ENCODE assay signal across 11 cellular contexts in the genomic region with DNA sequence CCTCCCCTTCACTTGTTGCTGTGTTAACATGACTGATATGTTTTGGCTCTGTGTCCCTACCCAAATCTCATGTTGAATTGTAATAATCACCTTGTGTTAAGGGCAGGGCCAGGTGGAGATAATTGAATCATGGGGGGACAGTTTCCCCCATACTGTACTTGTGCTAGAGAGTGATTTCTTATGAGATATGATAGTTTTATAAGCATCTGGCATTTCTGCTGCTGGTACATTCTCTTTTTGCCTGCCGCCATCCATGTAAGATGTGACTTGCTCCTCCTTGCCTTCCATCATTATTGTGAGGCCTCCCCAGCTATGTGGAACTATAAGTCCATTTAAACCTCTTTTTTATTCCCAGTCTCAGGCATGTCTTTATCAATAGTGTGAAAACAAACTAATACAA.
"Had no signal": no experiment of that assay in that cellular context is flagged by ENCODE, and none has a peak within 500 bp of the region (broad histone marks: within the 10 kb centered on the region; RNA-seq: fewer than 3 reads in every experiment).

No MANE protein-coding gene starts in this region.

- H3K27ac ChIP-seq: GM23248 had no signal

- H3K4me3 Mint-ChIP-seq: GM23338, H9, HFFc6 had no signal

- H3K9ac ChIP-seq: GM23248 had no signal

- H3K9me3 ChIP-seq: HAP-1 had no signal

- H3K4me1 Mint-ChIP-seq: GM23338, H9 had no signal

- H3K36me3 ChIP-seq: HAP-1 had no signal

- FAIRE-seq: H1, H54 had no signal

- DNase-seq: GM23248, GOT3, H7, H9, HCEC 1CT, HFFc6 had no signal

- H3K4me2 ChIP-seq: GM23338 had no signal

- H3K27ac Mint-ChIP-seq: GM23338, H9, HFFc6 had no signal

- H3K4me1 ChIP-seq: HAP-1 had no signal

- H3K4me3 ChIP-seq: GM23248, GM23338, HAP-1 had no signal

- H2AFZ ChIP-seq: GM23248, GM23338 had no signal

- ATAC-seq: GM23338, HCT116 had no signal

- H3K9me3 Mint-ChIP-seq: HFFc6 had no signal
